In the genomic region with DNA sequence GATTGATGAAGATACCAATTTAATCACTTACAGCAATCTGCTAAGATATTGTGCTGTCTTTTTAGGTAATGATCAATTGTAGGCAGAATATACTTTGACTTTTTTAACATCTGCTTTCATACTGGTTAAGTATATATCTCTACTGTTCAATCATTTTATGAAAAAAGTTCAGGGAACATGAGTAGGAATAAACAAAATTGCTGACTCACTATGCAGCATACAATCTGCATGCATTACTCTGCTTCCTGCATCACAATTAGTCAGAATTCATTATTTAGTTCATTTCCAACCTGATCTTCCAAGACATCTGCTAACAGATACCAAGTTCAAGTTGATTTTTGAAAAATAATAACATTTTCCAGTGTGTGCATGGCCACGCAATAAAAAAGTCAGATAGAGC, we compare ENCODE assay signal across 36 cellular contexts.
"Had no signal": no experiment of that assay in that cellular context is flagged by ENCODE, and none has a peak within 500 bp of the region (broad histone marks: within the 10 kb centered on the region; RNA-seq: fewer than 3 reads in every experiment).

No MANE protein-coding gene starts in this region.

- H3K9me3 ChIP-seq: ascending aorta, colonic mucosa, MG63, Peyer's patch had no signal

- H3K4me3 Mint-ChIP-seq: activated B cell treated with CpG ODN at 0.5 μM for 24 hours; activated CD4-positive, alpha-beta memory T cell treated with anti-CD3 and anti-CD28 coated beads for 36 hours; activated naive CD8-positive, alpha-beta T cell treated with anti-CD3 and anti-CD28 coated beads for 36 hours; activated T-helper 17 cell treated with anti-CD3 and anti-CD28 coated beads, Interleukin-2, amount 50 U/mL, for 72 hours; central memory CD8-positive, alpha-beta T cell had no signal

- ATAC-seq: activated T-helper 17 cell treated with anti-CD3 and anti-CD28 coated beads, Interleukin-2, amount 50 U/mL, for 72 hours; Right ventricle myocardium inferior had no signal

- H3K27ac ChIP-seq: ascending aorta, cardiac muscle cell, colonic mucosa, Peyer's patch, RWPE1, VCaP had no signal

- H3K9me3 Mint-ChIP-seq: activated B cell treated with CpG ODN at 0.5 μM for 24 hours had no signal

- H3K4me1 Mint-ChIP-seq: activated B cell treated with CpG ODN at 0.5 μM for 24 hours; activated naive CD8-positive, alpha-beta T cell treated with anti-CD3 and anti-CD28 coated beads for 36 hours; activated T-helper 17 cell treated with anti-CD3 and anti-CD28 coated beads, Interleukin-2, amount 50 U/mL, for 72 hours; central memory CD8-positive, alpha-beta T cell had no signal

- H3K36me3 Mint-ChIP-seq: activated CD4-positive, alpha-beta memory T cell treated with anti-CD3 and anti-CD28 coated beads for 36 hours; activated naive CD8-positive, alpha-beta T cell treated with anti-CD3 and anti-CD28 coated beads for 36 hours had no signal

- H3K4me3 ChIP-seq: ascending aorta, cardiac muscle cell, colonic mucosa, MG63, Peyer's patch had no signal

- H3K36me3 ChIP-seq: ascending aorta, cardiac muscle cell, colonic mucosa, MG63, Peyer's patch had no signal

- H3K27me3 ChIP-seq: ascending aorta, cardiac muscle cell, colonic mucosa, MG63, Peyer's patch had no signal

- H3K4me1 ChIP-seq: ascending aorta, colonic mucosa, Peyer's patch had no signal

- DNase-seq: activated B cell treated with CpG ODN at 0.5 μM for 24 hours; activated CD4-positive, alpha-beta memory T cell treated with anti-CD3 and anti-CD28 coated beads for 36 hours; activated CD4-positive, alpha-beta T cell treated with anti-CD3 and anti-CD28 coated beads for 4 hours; activated CD4-positive, alpha-beta T cell treated with anti-CD3 and anti-CD28 coated beads, Interleukin-2, amount 50 U/mL, for 1 hour; activated CD4-positive, CD25-positive, alpha-beta regulatory T cell treated with anti-CD3 and anti-CD28 coated beads, Interleukin-2, amount 50 U/mL, for 72 hours; activated CD8-positive, alpha-beta memory T cell treated with anti-CD3 and anti-CD28 coated beads, Interleukin-2, amount 50 U/mL, for 4 hours; activated effector memory CD4-positive, alpha-beta T cell treated with anti-CD3 and anti-CD28 coated beads, Interleukin-2, amount 50 U/mL, for 16 hours; activated naive CD4-positive, alpha-beta T cell; activated naive CD4-positive, alpha-beta T cell treated with anti-CD3 and anti-CD28 coated beads, Interleukin-2, amount 50 U/mL, for 16 hours; activated naive CD8-positive, alpha-beta T cell treated with anti-CD3 and anti-CD28 coated beads for 36 hours; activated T-cell treated with anti-CD3 and anti-CD28 coated beads for 4 hours; activated T-cell treated with anti-CD3 and anti-CD28 coated beads, Interleukin-2, amount 50 U/mL, for 48 hours; amygdala; colonic mucosa; MG63; NCI-H1048; NCI-H1105 treated with DMSO at 0.1 percent for 48 hours; NCI-H1436; NCI-H1694; NCI-H1930; NCI-H2081 treated with DMSO at 0.1 percent for 48 hours; NCI-H345; NCI-H524 treated with DMSO at 0.1 percent for 48 hours; Peyer's patch; SIG-M5; SW 1271; T-helper 1 cell; T-helper 2 cell; T-helper 9 cell had no signal

- H3K27me3 Mint-ChIP-seq: activated B cell treated with CpG ODN at 0.5 μM for 24 hours; activated CD4-positive, alpha-beta memory T cell treated with anti-CD3 and anti-CD28 coated beads for 36 hours; activated naive CD8-positive, alpha-beta T cell treated with anti-CD3 and anti-CD28 coated beads for 36 hours; activated T-helper 17 cell treated with anti-CD3 and anti-CD28 coated beads, Interleukin-2, amount 50 U/mL, for 72 hours; central memory CD8-positive, alpha-beta T cell had no signal
